9 cellular contexts compared by ENCODE assay signal in genomic region chr1:226687476-226687875, GRCh38. TPM values are rescaled to one million over a fixed set of nuclear protein-coding genes. Genes with fewer than 3 reads are reported as not detected.
DNase-seq lines count a peak whose midpoint lies in the region; ATAC-seq, FAIRE-seq and TF ChIP-seq lines count a peak whose summit lies in the region.
"Had no signal": no experiment of that assay in that cellular context is flagged by ENCODE, and none has a peak within 500 bp of the region (broad histone marks: within the 10 kb centered on the region; RNA-seq: fewer than 3 reads in every experiment).

No MANE protein-coding gene starts in this region.

- ATAC-seq in foreskin keratinocyte (no peak), GM18858 (IDR thresholded peaks at IDR 0.05; ENCODE audit: unreplicated experiment) (no peak), HG03097 (IDR thresholded peaks at IDR 0.05; ENCODE audit: low FRiP score, unreplicated experiment) (no peak)

- TF ChIP-seq CTCF in HEK293 (tag by site-specific recombination; IDR thresholded peaks at IDR 0.05) (peak; percentile 44; the same call in 1 of the 2 replicates), foreskin keratinocyte (conservative IDR thresholded peaks at IDR 0.05) (peak; percentile 36)

- POLR2A ChIA-PET in HEK293 (lab: Yijun Ruan, JAX), result interaction anchor here (1.1 kb wide), 1 partner anchor 25 kb away, joined by 3 read pairs; no protein-coding TSS in a partner anchor
- POLR2A ChIA-PET in activated CD4-positive, alpha-beta T cell treated with anti-CD3 and anti-CD28 coated beads, Interleukin-2, amount 10 ng/mL, durations not matched to agents 7 days and 5 days (lab: Charles Lee), result no interaction called here
- POLR2A ChIA-PET in HEK293T (lab: Yijun Ruan, JAX), result interaction anchor here (1.6 kb wide), 1 partner anchor 15 kb away, joined by 4 read pairs; no protein-coding TSS in a partner anchor

- H3K4me3 ChIP-seq in HEK293 (ENCODE audit: low read depth, low read length), result no peak overlapping the region
- H3K4me3 ChIP-seq: suprapubic skin had no signal

- FAIRE-seq in HTR-8/SVneo (lab: Jason Lieb, UNC), result no peak

- no peak overlapping the region for H3K4me3 Mint-ChIP-seq in activated CD4-positive, alpha-beta T cell treated with anti-CD3 and anti-CD28 coated beads, Interleukin-2, amount 10 ng/mL, durations not matched to agents 7 days and 5 days

- no peaks in the 10 kb centered on the region for H3K36me3 ChIP-seq in HEK293 (ENCODE audit: control insufficient read depth in 2 of 2, insufficient read depth in 1 of 2, low read length in 2 of 2)
- H3K36me3 ChIP-seq: suprapubic skin had no signal

- CTCF ChIA-PET in HEK293 (lab: Yijun Ruan, JAX) (interaction anchor here (0.6 to 1.1 kb wide), 5 partner anchors 16 to 61 kb away, joined by 3 to 4 read pairs (median 3); no protein-coding TSS in a partner anchor), HEK293T (lab: Yijun Ruan, JAX) (no interaction called here)
- CTCF ChIA-PET in activated CD4-positive, alpha-beta T cell treated with anti-CD3 and anti-CD28 coated beads, Interleukin-2, amount 10 ng/mL, durations not matched to agents 7 days and 5 days (lab: Charles Lee), result interaction anchor here (0.6 to 2.4 kb wide), 16 partner anchors 9 to 279 kb away, joined by 3 to 15 read pairs (median 3); partner anchors contain the start of gene PARP1

- H3K9me3 ChIP-seq in HEK293 (ENCODE audit: control insufficient read depth, insufficient read depth, low read depth, low read length), result no peaks in the 10 kb centered on the region
- H3K9me3 ChIP-seq: suprapubic skin had no signal

- peak; percentile 30 for DNase-seq in activated CD4-positive, alpha-beta T cell treated with anti-CD3 and anti-CD28 coated beads, Interleukin-2, amount 10 ng/mL, durations not matched to agents 7 days and 5 days
- DNase-seq in foreskin keratinocyte (no peak), HTR-8/SVneo (ENCODE audit: insufficient read length, low spot score) (no peak), HEK293T (ENCODE audit: extremely low spot score) (no peak)
- peak in 5 of 6 experiments; percentile 27 to 49 (median 39) for DNase-seq in stimulated activated naive CD4-positive, alpha-beta T cell (lab: John Stamatoyannopoulos, UW)

- no peak overlapping the region for H3K27ac Mint-ChIP-seq in activated CD4-positive, alpha-beta T cell treated with anti-CD3 and anti-CD28 coated beads, Interleukin-2, amount 10 ng/mL, durations not matched to agents 7 days and 5 days

- H3K27ac ChIP-seq in HEK293 (ENCODE audit: extremely low read depth, low read depth, low read length) (no peak overlapping the region), foreskin keratinocyte (no peak overlapping the region)
- H3K27ac ChIP-seq: suprapubic skin had no signal

- no peaks in the 10 kb centered on the region for H3K4me1 ChIP-seq in HEK293 (ENCODE audit: control insufficient read depth, insufficient read depth, low read length)
- peaks cover 14% of the 10 kb centered on the region for H3K4me1 ChIP-seq in foreskin keratinocyte

- H3K27me3 Mint-ChIP-seq in activated CD4-positive, alpha-beta T cell treated with anti-CD3 and anti-CD28 coated beads, Interleukin-2, amount 10 ng/mL, durations not matched to agents 7 days and 5 days, result no peaks in the 10 kb centered on the region

- no peaks in the 10 kb centered on the region for H3K9me3 Mint-ChIP-seq in activated CD4-positive, alpha-beta T cell treated with anti-CD3 and anti-CD28 coated beads, Interleukin-2, amount 10 ng/mL, durations not matched to agents 7 days and 5 days

- H3K27me3 ChIP-seq in foreskin keratinocyte, result no peaks in the 10 kb centered on the region
- H3K27me3 ChIP-seq: suprapubic skin had no signal

- H3K36me3 Mint-ChIP-seq in activated CD4-positive, alpha-beta T cell treated with anti-CD3 and anti-CD28 coated beads, Interleukin-2, amount 10 ng/mL, durations not matched to agents 7 days and 5 days (ENCODE audit: low read depth), result peaks cover 68% of the 10 kb centered on the region

- peaks cover 97% of the 10 kb centered on the region for H3K4me1 Mint-ChIP-seq in activated CD4-positive, alpha-beta T cell treated with anti-CD3 and anti-CD28 coated beads, Interleukin-2, amount 10 ng/mL, durations not matched to agents 7 days and 5 days

TF ChIP-seq in HEK293, 187 proteins besides CTCF, POLR2A, EP300 and RAD21:
- TF ChIP-seq ZNF274 (IDR thresholded peaks at IDR 0.05; ENCODE audit: low read length) (no peak), ZNF274 (tag by site-specific recombination; IDR thresholded peaks at IDR 0.05; ENCODE audit: borderline replicate concordance) (no peak), ZBTB44 (tag by site-specific recombination; IDR thresholded peaks at IDR 0.05) (no peak), ZNF248 (tag by site-specific recombination; IDR thresholded peaks at IDR 0.05) (no peak), ZNF174 (tag by site-specific recombination; IDR thresholded peaks at IDR 0.05) (no peak), ZEB2 (tag by site-specific recombination; IDR thresholded peaks at IDR 0.05) (no peak), ZNF394 (tag by site-specific recombination; IDR thresholded peaks at IDR 0.05; ENCODE audit: borderline replicate concordance) (no peak), RBAK (tag by site-specific recombination; IDR thresholded peaks at IDR 0.05) (no peak), ZFP37 (tag by site-specific recombination; IDR thresholded peaks at IDR 0.05) (no peak), ZNF544 (tag by site-specific recombination; IDR thresholded peaks at IDR 0.05) (no peak), ZNF211 (tag by site-specific recombination; IDR thresholded peaks at IDR 0.05; ENCODE audit: low read depth) (no peak), ZXDB (tag by site-specific recombination; IDR thresholded peaks at IDR 0.05) (no peak), ZNF391 (tag by site-specific recombination; IDR thresholded peaks at IDR 0.05; ENCODE audit: borderline replicate concordance, low read depth) (no peak)
TF ChIP-seq in HEK293: peak in this region for 0.

TF ChIP-seq in HEK293T, 16 proteins besides CTCF, POLR2A, EP300 and RAD21:
- no peak for TF ChIP-seq CTBP1 (IDR thresholded peaks at IDR 0.05; ENCODE audit: borderline replicate concordance)
- no peak for TF ChIP-seq LEF1 (IDR thresholded peaks at IDR 0.05; ENCODE audit: borderline replicate concordance)
- TF ChIP-seq BHLHE40 (IDR thresholded peaks at IDR 0.05; ENCODE audit: borderline replicate concordance), result no peak
- TF ChIP-seq FOXM1 (IDR thresholded peaks at IDR 0.05; ENCODE audit: borderline replicate concordance), result no peak
- no peak for TF ChIP-seq SP1 (IDR thresholded peaks at IDR 0.05)
- TF ChIP-seq L3MBTL2 (conservative IDR thresholded peaks at IDR 0.05), result no peak
- no peak for TF ChIP-seq HDGF (IDR thresholded peaks at IDR 0.05; ENCODE audit: borderline replicate concordance)
- no peak for TF ChIP-seq ARNT (IDR thresholded peaks at IDR 0.05)
- no peak for TF ChIP-seq PKNOX1 (IDR thresholded peaks at IDR 0.05)
- TF ChIP-seq ELF4 (IDR thresholded peaks at IDR 0.05), result no peak
- no peak for TF ChIP-seq NFRKB (IDR thresholded peaks at IDR 0.05)
- no peak for TF ChIP-seq TARDBP (IDR thresholded peaks at IDR 0.05)
- TF ChIP-seq FOXA1 (IDR thresholded peaks at IDR 0.05), result no peak
- no peak for TF ChIP-seq SUZ12 (IDR thresholded peaks at IDR 0.05)
- no peak for TF ChIP-seq ZNF384 (IDR thresholded peaks at IDR 0.05)
- TF ChIP-seq FOXK2 (IDR thresholded peaks at IDR 0.05), result no peak

RNA-seq across cellular contexts. Expression of gene ITPKB, which starts 51.6 kb away (rescaled TPM):
- total RNA-seq in activated CD4-positive, alpha-beta T cell treated with anti-CD3 and anti-CD28 coated beads, Interleukin-2, amount 10 ng/mL, durations not matched to agents 7 days and 5 days, result 10 to 100 TPM; 61.1 to 64.0 TPM
- total RNA-seq in foreskin keratinocyte, result 11.7 and 11.9 TPM in 2 replicates
- 3.5 and 3.9 TPM in 2 replicates for polyA plus RNA-seq in foreskin keratinocyte

Comparison
In these comparisons a context has a peak if more than half of its experiments do, and no peak if none do; other contexts are left out.
1. DNase-seq: peak in activated CD4-positive, alpha-beta T cell treated with anti-CD3 and anti-CD28 coated beads, Interleukin-2, amount 10 ng/mL, durations not matched to agents 7 days and 5 days (single experiment) and stimulated activated naive CD4-positive, alpha-beta T cell (5 of 6); none in foreskin keratinocyte (0 of 2), HTR-8/SVneo (single experiment) and HEK293T (single experiment).